In the genomic region with DNA sequence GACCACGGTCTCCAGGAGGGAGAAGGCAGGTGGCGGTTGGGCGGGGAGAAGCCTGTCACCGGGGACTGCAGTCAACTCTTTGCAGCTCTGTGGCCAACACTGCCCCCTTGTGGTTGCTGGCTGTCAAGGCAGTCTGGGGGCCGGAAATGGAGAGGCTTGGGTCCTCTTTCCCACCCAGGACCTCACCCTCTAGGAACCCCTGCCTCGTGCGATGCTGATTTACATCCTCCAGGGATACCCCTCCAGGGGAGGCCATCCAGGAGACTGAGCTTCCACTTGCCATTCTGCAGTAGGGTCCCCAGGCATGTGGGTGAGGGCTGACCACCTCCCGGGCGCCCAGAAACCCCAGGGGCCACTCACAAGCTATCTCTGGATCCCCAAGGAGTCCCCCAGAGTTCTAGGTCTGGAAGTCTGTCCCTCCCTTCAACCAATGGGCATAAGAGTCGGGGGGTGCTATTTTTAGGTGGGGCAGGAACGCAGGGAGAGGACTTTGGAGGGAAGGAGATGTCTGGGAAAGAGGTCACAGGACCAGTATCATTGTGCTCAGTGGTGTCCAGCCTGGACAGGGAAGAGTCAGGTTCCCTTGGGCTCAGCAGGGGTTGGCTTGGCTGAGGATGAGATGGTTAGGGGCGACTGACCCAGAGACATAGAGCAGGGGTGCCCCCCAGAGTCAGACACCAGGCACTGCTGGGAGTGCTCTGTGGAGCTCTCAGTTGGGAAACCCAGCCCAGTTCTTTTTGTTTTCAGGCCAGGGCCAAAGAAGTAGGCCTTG, we compare ENCODE assay signal across 9 cellular contexts. TPM values are rescaled to one million over a fixed set of nuclear protein-coding genes. Genes with fewer than 3 reads are reported as not detected.
DNase-seq lines count a peak whose midpoint lies in the region; ATAC-seq and TF ChIP-seq lines count a peak whose summit lies in the region.
"Had no signal": no experiment of that assay in that cellular context is flagged by ENCODE, and none has a peak within 500 bp of the region (broad histone marks: within the 10 kb centered on the region; RNA-seq: fewer than 3 reads in every experiment).

No MANE protein-coding gene starts in this region.

- H3K36me3 ChIP-seq in KMS-11 (ENCODE audit: insufficient read depth), result no peaks in the 10 kb centered on the region
- H3K36me3 ChIP-seq in Panc1 (ENCODE audit: control insufficient read depth, insufficient read depth, low read length), result no peaks in the 10 kb centered on the region

- CTCF ChIA-PET in Panc1 (lab: Charles Lee), result interaction anchor here (0.6 to 2.9 kb wide), 12 partner anchors 12 to 576 kb away, joined by 3 to 23 read pairs (median 6); a partner anchor contains a TSS

- no peaks in the 10 kb centered on the region for H3K27me3 ChIP-seq in KMS-11 (ENCODE audit: insufficient read depth, low read depth)
- H3K27me3 ChIP-seq in Panc1 (ENCODE audit: control insufficient read depth, insufficient read depth, low read length), result no peaks in the 10 kb centered on the region

- peak overlapping the region; percentile 100 for H2AFZ ChIP-seq in KMS-11 (ENCODE audit: low read depth)

- no peaks in the 10 kb centered on the region for H4K20me1 ChIP-seq in KMS-11 (ENCODE audit: insufficient read depth)

- peak overlapping the region; percentile 62 for H3K9ac ChIP-seq in KMS-11

- H3K4me2 ChIP-seq in KMS-11, result peak overlapping the region; percentile 93

- no peaks in the 10 kb centered on the region for H3K27me3 Mint-ChIP-seq in activated T-cell treated with anti-CD3 and anti-CD28 coated beads, Interleukin-2, amount 50 U/mL, for 72 hours (ENCODE audit: low read depth)
- H3K27me3 Mint-ChIP-seq in neural crest cell (ENCODE audit: low read depth), result no peaks in the 10 kb centered on the region

- H3K79me2 ChIP-seq in KMS-11 (ENCODE audit: insufficient read depth, low read depth), result no peaks in the 10 kb centered on the region

- no peaks in the 10 kb centered on the region for H3K9me3 Mint-ChIP-seq in activated T-cell treated with anti-CD3 and anti-CD28 coated beads, Interleukin-2, amount 50 U/mL, for 72 hours
- no peaks in the 10 kb centered on the region for H3K9me3 Mint-ChIP-seq in neural crest cell

- no TSS peak for BruUV-seq in Panc1 (replicated peaks; lab: Mats Ljungman, UMichigan)

- peak; percentile 52 for DNase-seq in CMK (ENCODE audit: low read depth)
- peak; percentile 61 for DNase-seq in Panc1 (ENCODE audit: low read depth, low spot score)
- DNase-seq in activated T-cell treated with anti-CD3 and anti-CD28 coated beads, Interleukin-2, amount 50 U/mL, for 72 hours, result peak; percentile 90 to 93
- DNase-seq in fibroblast of peridontal ligament (ENCODE audit: extremely low read depth), result peak; percentile 72
- DNase-seq in neural crest cell (ENCODE audit: low read depth, low spot score), result peak; percentile 98
- peak; percentile 85 for DNase-seq in stimulated activated naive CD4-positive, alpha-beta T cell treated with Interleukin-2 at 50 U/mL for 16 hours (lab: John Stamatoyannopoulos, UW)

- POLR2A ChIA-PET in Panc1 (lab: Charles Lee), result no interaction called here

- H3K27ac Mint-ChIP-seq in activated T-cell treated with anti-CD3 and anti-CD28 coated beads, Interleukin-2, amount 50 U/mL, for 72 hours, result peak overlapping the region; percentile 94
- peak overlapping the region; percentile 96 for H3K27ac Mint-ChIP-seq in neural crest cell (ENCODE audit: unreplicated experiment)

- peaks cover 24% of the 10 kb centered on the region for H3K4me1 Mint-ChIP-seq in activated T-cell treated with anti-CD3 and anti-CD28 coated beads, Interleukin-2, amount 50 U/mL, for 72 hours (ENCODE audit: low read depth)
- peaks cover 28% of the 10 kb centered on the region for H3K4me1 Mint-ChIP-seq in neural crest cell

- H3K4me3 ChIP-seq in KMS-11 (IDR thresholded peaks at IDR 0.05; ENCODE audit: insufficient read depth, low read depth, low read length) (peak overlapping the region; percentile 96), Panc1 (ENCODE audit: low read depth in 2 of 2, low read length in 2 of 2) (peak overlapping the region in 1 of 2 experiments; percentile 16; a peak in 1 of 4 replicates)

- peak; percentile 71 for ATAC-seq in GM21423 (IDR thresholded peaks at IDR 0.05; ENCODE audit: unreplicated experiment)
- peak; percentile 90 for ATAC-seq in Panc1
- peak; percentile 91 to 92 for ATAC-seq in activated T-cell treated with anti-CD3 and anti-CD28 coated beads, Interleukin-2, amount 50 U/mL, for 72 hours (replicated peaks in 1 of 2)

- intact Hi-C loops in Panc1 (cut with micrococcal nuclease; ENCODE audit: unreplicated experiment), result loop anchor here (2.0 to 10.0 kb wide), 2 partner anchors 40 to 98 kb away; no protein-coding TSS in a partner anchor

- peak overlapping the region; percentile 78 to 79 for H3K4me3 Mint-ChIP-seq in activated T-cell treated with anti-CD3 and anti-CD28 coated beads, Interleukin-2, amount 50 U/mL, for 72 hours
- H3K4me3 Mint-ChIP-seq in neural crest cell, result no peak overlapping the region

- peak; percentile 100 for TF ChIP-seq CTCF in KMS-11 (conservative IDR thresholded peaks at IDR 0.05; ENCODE audit: low read depth, low read length)
- TF ChIP-seq CTCF in Panc1 (IDR thresholded peaks at IDR 0.05), result peak; percentile 89
- TF ChIP-seq CTCF in neural crest cell (conservative IDR thresholded peaks at IDR 0.05), result peak; percentile 91

- H3K4me1 ChIP-seq in KMS-11 (ENCODE audit: low read depth, poor library complexity, severe bottlenecking) (peaks cover 8% of the 10 kb centered on the region), Panc1 (ENCODE audit: control insufficient read depth, insufficient read depth, low read length) (0 out of 2 replicates have a peak, but pooled peaks cover 3% of the 10 kb centered on the region)

- no peaks in the 10 kb centered on the region for H3K36me3 Mint-ChIP-seq in activated T-cell treated with anti-CD3 and anti-CD28 coated beads, Interleukin-2, amount 50 U/mL, for 72 hours (ENCODE audit: insufficient read depth in 2 of 2)
- no peaks in the 10 kb centered on the region for H3K36me3 Mint-ChIP-seq in neural crest cell (ENCODE audit: low read depth)

- in situ Hi-C loops in Panc1 (cut with HindIII; ENCODE audit: low pct_unique_long_range_greater_than_20kb, low sequenced_read_pairs), result no loop called here

- peak overlapping the region; percentile 51 for H3K27ac ChIP-seq in KMS-11
- peak overlapping the region; percentile 70 for H3K27ac ChIP-seq in Panc1 (ENCODE audit: low read length)

- no peaks in the 10 kb centered on the region for H3K9me3 ChIP-seq in Panc1 (ENCODE audit: control insufficient read depth, insufficient read depth, low read depth, low read length)

RNA-seq across cellular contexts. Expression of a gene that starts 7.1 kb away (rescaled TPM):
- total RNA-seq in Panc1 (2021; ENCODE audit: unreplicated experiment), result not detected
- not detected for polyA plus RNA-seq in Panc1 (2012; ENCODE audit: insufficient read length)
- not detected for total RNA-seq in activated T-cell treated with anti-CD3 and anti-CD28 coated beads, Interleukin-2, amount 50 U/mL, for 72 hours
- total RNA-seq in neural crest cell, result not detected in 2 replicates
- polyA plus RNA-seq: adipose tissue had no signal

RNA-seq across cellular contexts. Expression of a gene that starts 15.9 kb away (rescaled TPM):
- 6.4 TPM for total RNA-seq in Panc1 (2021; ENCODE audit: unreplicated experiment)
- 3.5 TPM for polyA plus RNA-seq in Panc1 (2012; ENCODE audit: insufficient read length)
- 10 to 100 TPM in 1 of 2 donors, 1 to 10 TPM in 1; 8.9 to 10.1 TPM for total RNA-seq in activated T-cell treated with anti-CD3 and anti-CD28 coated beads, Interleukin-2, amount 50 U/mL, for 72 hours
- total RNA-seq in neural crest cell, result 9.8 and 10.2 TPM in 2 replicates

RNA-seq across cellular contexts. Expression of a gene that starts 23.0 kb away (rescaled TPM):
- total RNA-seq in Panc1 (2021; ENCODE audit: unreplicated experiment) (0.64 TPM), neural crest cell (6.1 and 7.2 TPM in 2 replicates)
- 0.69 TPM for polyA plus RNA-seq in Panc1 (2012; ENCODE audit: insufficient read length)
- 1 to 10 TPM; 2.1 to 2.6 TPM for total RNA-seq in activated T-cell treated with anti-CD3 and anti-CD28 coated beads, Interleukin-2, amount 50 U/mL, for 72 hours

RNA-seq across cellular contexts. Expression of a gene that starts 38.7 kb away (rescaled TPM):
- total RNA-seq in Panc1 (2021; ENCODE audit: unreplicated experiment) (4.5 TPM), neural crest cell (7.8 and 8.0 TPM in 2 replicates)
- polyA plus RNA-seq in Panc1 (2012; ENCODE audit: insufficient read length), result 3.0 TPM
- 10 to 100 TPM; 15.8 to 16.5 TPM for total RNA-seq in activated T-cell treated with anti-CD3 and anti-CD28 coated beads, Interleukin-2, amount 50 U/mL, for 72 hours

RNA-seq across cellular contexts. Expression of a gene that starts 48.8 kb away (rescaled TPM):
- total RNA-seq in Panc1 (2021; ENCODE audit: unreplicated experiment) (4.9 TPM), neural crest cell (13.2 and 15.6 TPM in 2 replicates)
- polyA plus RNA-seq in Panc1 (2012; ENCODE audit: insufficient read length), result 5.5 TPM
- total RNA-seq in activated T-cell treated with anti-CD3 and anti-CD28 coated beads, Interleukin-2, amount 50 U/mL, for 72 hours, result 10 to 100 TPM; 11.9 to 13.3 TPM
